In genomic region chr5:140402258-140403074, GRCh38 we compare ENCODE assay signal across 8 cellular contexts. TPM values are rescaled to one million over a fixed set of nuclear protein-coding genes. Genes with fewer than 3 reads are reported as not detected.
A peak's percentile ranks its signal among the peaks of the same experiment; 100 is the strongest.
DNase-seq lines count a peak whose midpoint lies in the region; ATAC-seq and TF ChIP-seq lines count a peak whose summit lies in the region.

No MANE protein-coding gene starts in this region.

- H3K9me3 ChIP-seq in colonic mucosa: no peaks in the 10 kb centered on the region
- H3K9me3 ChIP-seq in right lobe of liver: no peaks in the 10 kb centered on the region

- peak; percentile 0 for ATAC-seq in GM18867 (IDR thresholded peaks at IDR 0.05; ENCODE audit: unreplicated experiment)
- ATAC-seq in right lobe of liver: peak in 3 of 4 donors; percentile 3 to 6 (median 3)
- ATAC-seq in GM21786 (IDR thresholded peaks at IDR 0.05; ENCODE audit: unreplicated experiment): no peak

- H3K4me3 ChIP-seq in colonic mucosa (peak overlapping the region; percentile 92), right lobe of liver (peak overlapping the region; percentile 83 to 99 (median 98))

- H3K4me1 ChIP-seq in colonic mucosa: peaks cover 9% of the 10 kb centered on the region
- H3K4me1 ChIP-seq in right lobe of liver: peaks cover 0 to 22% (median 0%) of the 10 kb centered on the region in 4 donors

- H3K9ac ChIP-seq in colonic mucosa (ENCODE audit: low read depth in 2 of 2, low read length in 2 of 2): peak overlapping the region; percentile 97 to 98

- intact Hi-C loops in colonic mucosa (cut with DNase I) (no loop called here), right lobe of liver (cut with DNase I) (no loop called here)

- TF ChIP-seq CTCF in colonic mucosa (IDR thresholded peaks at IDR 0.05) (no peak), right lobe of liver (IDR thresholded peaks at IDR 0.05) (no peak)

- no peaks in the 10 kb centered on the region for H3K36me3 ChIP-seq in colonic mucosa
- no peaks in the 10 kb centered on the region for H3K36me3 ChIP-seq in right lobe of liver

- H3K27me3 ChIP-seq in colonic mucosa (no peaks in the 10 kb centered on the region), right lobe of liver (no peaks in the 10 kb centered on the region)

- WGBS in right lobe of liver (ENCODE audit: insufficient coverage, low coverage, low lambda C conversion rate, missing lambda C conversion rate): 2% methylated on average over 17 of the region's 36 CpGs

- TF ChIP-seq POLR2A in right lobe of liver (IDR thresholded peaks at IDR 0.05): no peak

- DNase-seq in A172 (ENCODE audit: low spot score) (peak; percentile 45), NCI-H1694 treated with DMSO at 0.1 percent for 48 hours (lab: John Stamatoyannopoulos, UW) (peak; percentile 11), colonic mucosa (peak; percentile 45), right lobe of liver (peak in 2 of 3 donors; percentile 50 to 58)
- DNase-seq in activated CD4-positive, alpha-beta T cell treated with anti-CD3 and anti-CD28 coated beads for 4 hours: peak; percentile 47 to 57
- peak; percentile 23 to 38 (median 33) for DNase-seq in stimulated activated CD4-positive, alpha-beta T cell treated with anti-CD3 and anti-CD28 coated beads, TNF-alpha, amount 100 ng/mL, for 48 hours (ENCODE audit: low read depth in 3 of 3)

- H3K27ac ChIP-seq in colonic mucosa (peak overlapping the region; percentile 96), right lobe of liver (peak overlapping the region; percentile 89 to 91 (median 91))

RNA-seq across cellular contexts. Expression of gene ANKHD1, which starts 0.8 kb away (rescaled TPM):
- total RNA-seq in A172 (2014; rRNA removed; shearing (Covaris generic)): 49.3 and 51.3 TPM in 2 replicates
- total RNA-seq in colonic mucosa: 100 to 1,000 TPM; 108 to 115 TPM
- total RNA-seq in right lobe of liver: 10 to 100 TPM; 45.5 to 73.2 (median 62.6) TPM

RNA-seq across cellular contexts. Expression of gene SLC4A9, which starts 42.5 kb away (rescaled TPM):
- total RNA-seq in A172 (2014; rRNA removed; shearing (Covaris generic)): not detected in 2 replicates
- total RNA-seq in colonic mucosa (under 1 TPM in 1 of 2 donors, not detected in 1; 0.42 TPM), right lobe of liver (not detected)

RNA-seq across cellular contexts. Expression of gene HBEGF, which starts 56.1 kb away (rescaled TPM):
- total RNA-seq in A172 (2014; rRNA removed; shearing (Covaris generic)): 9.2 and 17.4 TPM in 2 replicates
- total RNA-seq in colonic mucosa: 10 to 100 TPM in 1 of 2 donors, 1 to 10 TPM in 1; 4.3 to 14.6 TPM
- 1 to 10 TPM in 2 of 6 experiments, under 1 TPM in 4; 0.42 to 1.8 (median 0.78) TPM for total RNA-seq in right lobe of liver
